1 cellular context compared by ENCODE assay signal in the genomic region with DNA sequence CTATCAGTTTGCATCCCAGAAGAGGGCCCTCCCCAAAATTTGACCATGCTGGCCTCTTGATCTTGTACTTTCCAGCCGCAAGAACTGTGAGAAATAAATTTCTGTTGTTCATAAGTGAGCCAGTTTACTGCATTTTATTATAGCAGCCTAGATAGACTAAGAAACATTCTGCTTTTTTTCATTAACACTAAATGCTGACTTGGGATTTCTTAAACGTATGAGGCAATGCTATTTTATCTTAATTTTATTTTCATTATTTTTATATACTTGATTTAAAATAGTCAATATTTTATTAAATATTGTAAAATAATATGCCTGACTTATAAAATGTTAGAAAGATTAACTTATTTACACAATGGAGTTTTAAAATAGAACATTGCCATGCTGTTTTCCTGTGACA.
A peak's percentile ranks its signal among the peaks of the same experiment; 100 is the strongest.
TF ChIP-seq lines count a peak whose summit lies in the region.

No MANE protein-coding gene starts in this region.

TF ChIP-seq in HepG2, 621 proteins besides CTCF, POLR2A, EP300 and RAD21 (continued from another document):
- no peak for TF ChIP-seq ZKSCAN8 (CRISPR knock-in tag; IDR thresholded peaks at IDR 0.05; ENCODE audit: borderline replicate concordance)
- TF ChIP-seq MAFK (conservative IDR thresholded peaks at IDR 0.05 in 1 of 2, IDR thresholded peaks at IDR 0.05 in 1 of 2; ENCODE audit: low read length in 2 of 2), result peak; percentile 27 to 73; a peak in 2 of 4 replicates
- TF ChIP-seq HIC2 (CRISPR knock-in tag; IDR thresholded peaks at IDR 0.05; ENCODE audit: low read depth), result no peak
- no peak for TF ChIP-seq ZBTB25 (CRISPR knock-in tag; IDR thresholded peaks at IDR 0.05)
- TF ChIP-seq NFATC3 (CRISPR knock-in tag; IDR thresholded peaks at IDR 0.05), result no peak
- no peak for TF ChIP-seq ZFP36 (IDR thresholded peaks at IDR 0.05; ENCODE audit: borderline replicate concordance, low read depth, low read length, partially characterized antibody)
- TF ChIP-seq, protein P1, sequence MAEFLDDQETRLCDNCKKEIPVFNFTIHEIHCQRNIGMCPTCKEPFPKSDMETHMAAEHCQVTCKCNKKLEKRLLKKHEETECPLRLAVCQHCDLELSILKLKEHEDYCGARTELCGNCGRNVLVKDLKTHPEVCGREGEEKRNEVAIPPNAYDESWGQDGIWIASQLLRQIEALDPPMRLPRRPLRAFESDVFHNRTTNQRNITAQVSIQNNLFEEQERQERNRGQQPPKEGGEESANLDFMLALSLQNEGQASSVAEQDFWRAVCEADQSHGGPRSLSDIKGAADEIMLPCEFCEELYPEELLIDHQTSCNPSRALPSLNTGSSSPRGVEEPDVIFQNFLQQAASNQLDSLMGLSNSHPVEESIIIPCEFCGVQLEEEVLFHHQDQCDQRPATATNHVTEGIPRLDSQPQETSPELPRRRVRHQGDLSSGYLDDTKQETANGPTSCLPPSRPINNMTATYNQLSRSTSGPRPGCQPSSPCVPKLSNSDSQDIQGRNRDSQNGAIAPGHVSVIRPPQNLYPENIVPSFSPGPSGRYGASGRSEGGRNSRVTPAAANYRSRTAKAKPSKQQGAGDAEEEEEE (CRISPR knock-in tag; IDR thresholded peaks at IDR 0.05; ENCODE audit: borderline replicate concordance), result no peak
- TF ChIP-seq SAFB2 (CRISPR knock-in tag; IDR thresholded peaks at IDR 0.05; ENCODE audit: borderline replicate concordance, low read depth), result no peak
- no peak for TF ChIP-seq HDAC6 (IDR thresholded peaks at IDR 0.05; ENCODE audit: low read depth, low read length)
- TF ChIP-seq, protein P2, sequence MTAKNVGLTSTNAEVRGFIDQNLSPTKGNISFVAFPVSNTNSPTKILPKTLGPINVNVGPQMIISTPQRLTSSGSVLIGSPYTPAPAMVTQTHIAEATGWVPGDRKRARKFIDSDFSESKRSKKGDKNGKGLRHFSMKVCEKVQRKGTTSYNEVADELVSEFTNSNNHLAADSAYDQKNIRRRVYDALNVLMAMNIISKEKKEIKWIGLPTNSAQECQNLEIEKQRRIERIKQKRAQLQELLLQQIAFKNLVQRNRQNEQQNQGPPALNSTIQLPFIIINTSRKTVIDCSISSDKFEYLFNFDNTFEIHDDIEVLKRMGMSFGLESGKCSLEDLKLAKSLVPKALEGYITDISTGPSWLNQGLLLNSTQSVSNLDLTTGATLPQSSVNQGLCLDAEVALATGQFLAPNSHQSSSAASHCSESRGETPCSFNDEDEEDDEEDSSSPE (CRISPR knock-in tag; IDR thresholded peaks at IDR 0.05), result no peak
- peak; percentile 52; the same call in 1 of the 2 replicates for TF ChIP-seq MAFF (IDR thresholded peaks at IDR 0.05; ENCODE audit: low read depth, low read length)
- TF ChIP-seq ZNF12 (CRISPR knock-in tag; IDR thresholded peaks at IDR 0.05), result no peak
- TF ChIP-seq, protein P3, sequence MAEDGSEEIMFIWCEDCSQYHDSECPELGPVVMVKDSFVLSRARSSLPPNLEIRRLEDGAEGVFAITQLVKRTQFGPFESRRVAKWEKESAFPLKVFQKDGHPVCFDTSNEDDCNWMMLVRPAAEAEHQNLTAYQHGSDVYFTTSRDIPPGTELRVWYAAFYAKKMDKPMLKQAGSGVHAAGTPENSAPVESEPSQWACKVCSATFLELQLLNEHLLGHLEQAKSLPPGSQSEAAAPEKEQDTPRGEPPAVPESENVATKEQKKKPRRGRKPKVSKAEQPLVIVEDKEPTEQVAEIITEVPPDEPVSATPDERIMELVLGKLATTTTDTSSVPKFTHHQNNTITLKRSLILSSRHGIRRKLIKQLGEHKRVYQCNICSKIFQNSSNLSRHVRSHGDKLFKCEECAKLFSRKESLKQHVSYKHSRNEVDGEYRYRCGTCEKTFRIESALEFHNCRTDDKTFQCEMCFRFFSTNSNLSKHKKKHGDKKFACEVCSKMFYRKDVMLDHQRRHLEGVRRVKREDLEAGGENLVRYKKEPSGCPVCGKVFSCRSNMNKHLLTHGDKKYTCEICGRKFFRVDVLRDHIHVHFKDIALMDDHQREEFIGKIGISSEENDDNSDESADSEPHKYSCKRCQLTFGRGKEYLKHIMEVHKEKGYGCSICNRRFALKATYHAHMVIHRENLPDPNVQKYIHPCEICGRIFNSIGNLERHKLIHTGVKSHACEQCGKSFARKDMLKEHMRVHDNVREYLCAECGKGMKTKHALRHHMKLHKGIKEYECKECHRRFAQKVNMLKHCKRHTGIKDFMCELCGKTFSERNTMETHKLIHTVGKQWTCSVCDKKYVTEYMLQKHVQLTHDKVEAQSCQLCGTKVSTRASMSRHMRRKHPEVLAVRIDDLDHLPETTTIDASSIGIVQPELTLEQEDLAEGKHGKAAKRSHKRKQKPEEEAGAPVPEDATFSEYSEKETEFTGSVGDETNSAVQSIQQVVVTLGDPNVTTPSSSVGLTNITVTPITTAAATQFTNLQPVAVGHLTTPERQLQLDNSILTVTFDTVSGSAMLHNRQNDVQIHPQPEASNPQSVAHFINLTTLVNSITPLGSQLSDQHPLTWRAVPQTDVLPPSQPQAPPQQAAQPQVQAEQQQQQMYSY (CRISPR knock-in tag; IDR thresholded peaks at IDR 0.05), result no peak
